ENCODE assay signal across 12 cellular contexts in genomic region chr2:98093146-98093545, GRCh38. TPM values are rescaled to one million over a fixed set of nuclear protein-coding genes. Genes with fewer than 3 reads are reported as not detected.
"Had no signal": no experiment of that assay in that cellular context is flagged by ENCODE, and none has a peak within 500 bp of the region (broad histone marks: within the 10 kb centered on the region; RNA-seq: fewer than 3 reads in every experiment).

No MANE protein-coding gene starts in this region.

- ATAC-seq: HCT116, HepG2, K562 had no signal

- DNase-seq: GM23248, GOT3, H7, HFFc6, KG1 had no signal

- H2AFZ ChIP-seq: GM23248 had no signal

- H3K27ac ChIP-seq: GM23248 had no signal

- FAIRE-seq: HepG2, K562 had no signal

- H3K4me1 ChIP-seq: HAP-1 had no signal

- H3K4me3 ChIP-seq: GM23248, HAP-1, K562 had no signal

- H3K9ac ChIP-seq: GM23248 had no signal

- H3K36me3 ChIP-seq: HAP-1 had no signal

RNA-seq across cellular contexts. Expression of gene VWA3B, which starts 6.2 kb away (rescaled TPM):
- total RNA-seq: GM23248, H4, HepG2, HFFc6, HT1080, K562 had no signal
- polyA plus RNA-seq: GM23248, HepG2, IgD-negative memory B cell, K562 had no signal
